ENCODE assay signal across 19 cellular contexts in genomic region chr4:177455591-177455990, GRCh38. TPM values are rescaled to one million over a fixed set of nuclear protein-coding genes. Genes with fewer than 3 reads are reported as not detected.
DNase-seq lines count a peak whose midpoint lies in the region; ATAC-seq and TF ChIP-seq lines count a peak whose summit lies in the region.
"Had no signal": no experiment of that assay in that cellular context is flagged by ENCODE, and none has a peak within 500 bp of the region (broad histone marks: within the 10 kb centered on the region; RNA-seq: fewer than 3 reads in every experiment).

No MANE protein-coding gene starts in this region.

- H3K27me3 Mint-ChIP-seq in Caco-2 (ENCODE audit: insufficient read depth, unreplicated experiment) = no peaks in the 10 kb centered on the region
- H3K27me3 Mint-ChIP-seq: activated T-helper 17 cell treated with anti-CD3 and anti-CD28 coated beads, Interleukin-2, amount 50 U/mL, for 72 hours; stimulated activated naive B cell treated with anti-CD40 and anti-IgM and Interleukin-4, amounts not matched to agents 10 μg/mL and 1 μg/mL and 100 μg/mL, for 72 hours had no signal

- POLR2A ChIA-PET in Caco-2 (lab: Charles Lee) = no interaction called here

- intact Hi-C loops in Caco-2 (cut with micrococcal nuclease; ENCODE audit: unreplicated experiment) (loop anchor here (1.0 kb wide), 1 partner anchor 13 kb away; the partner anchor contains the start of gene AGA), mucosa of descending colon (cut with DNase I, micrococcal nuclease) (no loop called here), adrenal gland (cut with DNase I) (no loop called here)

- H3K27me3 ChIP-seq in Caco-2 (replicated peaks; ENCODE audit: control insufficient read depth, insufficient read depth, low read length) (no peaks in the 10 kb centered on the region), adrenal gland (no peaks in the 10 kb centered on the region)
- H3K27me3 ChIP-seq: heart left ventricle, Peyer's patch had no signal

- no peak overlapping the region for H3K27ac ChIP-seq in adrenal gland
- H3K27ac ChIP-seq: C4-2B, heart left ventricle, Peyer's patch had no signal

- WGBS in adrenal gland, 4 donors = 64 to 77% (median 70%) methylated on average over 5 of the region's 5 CpGs

- H3K36me3 ChIP-seq in Caco-2 (ENCODE audit: control insufficient read depth, insufficient read depth, low read length) = no peaks in the 10 kb centered on the region
- no peaks in the 10 kb centered on the region for H3K36me3 ChIP-seq in mucosa of descending colon (ENCODE audit: low read depth)
- no peaks in the 10 kb centered on the region for H3K36me3 ChIP-seq in adrenal gland (replicated peaks in 1 of 2)
- H3K36me3 ChIP-seq: heart left ventricle, Peyer's patch had no signal

- no peaks in the 10 kb centered on the region for H3K9me3 Mint-ChIP-seq in Caco-2 (ENCODE audit: unreplicated experiment)
- H3K9me3 Mint-ChIP-seq: activated T-helper 17 cell treated with anti-CD3 and anti-CD28 coated beads, Interleukin-2, amount 50 U/mL, for 72 hours; nephron; stimulated activated naive B cell treated with anti-CD40 and anti-IgM and Interleukin-4, amounts not matched to agents 10 μg/mL and 1 μg/mL and 100 μg/mL, for 72 hours; T-helper 1 cell treated with Interleukin-12 subunit alpha and Interleukin-12 subunit beta and Interleukin-4 antibody, amounts not matched to agents 30 μg/mL and 1 μg/mL, for 36 hours had no signal

- peak; percentile 99 for ATAC-seq in mucosa of descending colon
- ATAC-seq in HG03457 (IDR thresholded peaks at IDR 0.05; ENCODE audit: unreplicated experiment) = no peak
- ATAC-seq: activated T-helper 17 cell treated with anti-CD3 and anti-CD28 coated beads, Interleukin-2, amount 50 U/mL, for 72 hours; heart left ventricle; left ventricle myocardium superior; right cardiac atrium; stimulated activated naive B cell treated with anti-CD40 and anti-IgM and Interleukin-4, amounts not matched to agents 10 μg/mL and 1 μg/mL and 100 μg/mL, for 72 hours had no signal

- no peak overlapping the region for H3K27ac Mint-ChIP-seq in Caco-2 (ENCODE audit: unreplicated experiment)
- H3K27ac Mint-ChIP-seq: activated T-helper 17 cell treated with anti-CD3 and anti-CD28 coated beads, Interleukin-2, amount 50 U/mL, for 72 hours; nephron; stimulated activated naive B cell treated with anti-CD40 and anti-IgM and Interleukin-4, amounts not matched to agents 10 μg/mL and 1 μg/mL and 100 μg/mL, for 72 hours; T-helper 1 cell treated with Interleukin-12 subunit alpha and Interleukin-12 subunit beta and Interleukin-4 antibody, amounts not matched to agents 30 μg/mL and 1 μg/mL, for 36 hours had no signal

- no peaks in the 10 kb centered on the region for H3K9me3 ChIP-seq in Caco-2
- H3K9me3 ChIP-seq in mucosa of descending colon = no peaks in the 10 kb centered on the region
- no peaks in the 10 kb centered on the region for H3K9me3 ChIP-seq in adrenal gland (replicated peaks in 1 of 3)
- H3K9me3 ChIP-seq: heart left ventricle, Peyer's patch had no signal

- no TSS peak for BruUV-seq in Caco-2 (replicated peaks; lab: Mats Ljungman, UMichigan)

- TF ChIP-seq CTCF in Caco-2 (IDR thresholded peaks at IDR 0.05; ENCODE audit: insufficient read depth in 1 of 2, low read depth in 1 of 2, low read length in 1 of 2, severe bottlenecking in 1 of 2, unreplicated experiment in 1 of 2) = no peak
- TF ChIP-seq CTCF in mucosa of descending colon (IDR thresholded peaks at IDR 0.05) = no peak
- TF ChIP-seq CTCF in adrenal gland (IDR thresholded peaks at IDR 0.05) = no peak

- H3K4me1 ChIP-seq in Caco-2 (peaks cover 9% of the 10 kb centered on the region; the same call in 1 of the 2 replicates), mucosa of descending colon (ENCODE audit: low read depth) (peaks cover 11% of the 10 kb centered on the region), adrenal gland (replicated peaks in 1 of 2) (no peaks in the 10 kb centered on the region)
- H3K4me1 ChIP-seq: Peyer's patch had no signal

- H3K4me1 Mint-ChIP-seq in Caco-2 (ENCODE audit: low read depth, unreplicated experiment) = no peaks in the 10 kb centered on the region
- H3K4me1 Mint-ChIP-seq: activated T-helper 17 cell treated with anti-CD3 and anti-CD28 coated beads, Interleukin-2, amount 50 U/mL, for 72 hours; stimulated activated naive B cell treated with anti-CD40 and anti-IgM and Interleukin-4, amounts not matched to agents 10 μg/mL and 1 μg/mL and 100 μg/mL, for 72 hours had no signal

- TF ChIP-seq POLR2A in adrenal gland (IDR thresholded peaks at IDR 0.05) = no peak

- DNase-seq in Caco-2 = peak; percentile 19 to 47
- DNase-seq in LoVo (ENCODE audit: low spot score) = peak; percentile 60
- peak; percentile 30 for DNase-seq in astrocyte of the hippocampus (ENCODE audit: low read depth, low spot score)
- DNase-seq in mucosa of descending colon = peak in 1 of 3 donors; percentile 92
- no peak for DNase-seq in adrenal gland
- DNase-seq in activated naive CD4-positive, alpha-beta T cell treated with anti-CD3 and anti-CD28 coated beads, Interleukin-2, amount 50 U/mL, for 16 hours = no peak
- no peak for DNase-seq in MV-4-11 (lab: John Stamatoyannopoulos, UW)
- DNase-seq: caudate nucleus; heart left ventricle; left ventricle myocardium superior; NCI-H446 treated with DMSO at 0.1 percent for 48 hours; right cardiac atrium; stimulated activated naive B cell treated with anti-CD40 and anti-IgM and Interleukin-4, amounts not matched to agents 10 μg/mL and 1 μg/mL and 100 μg/mL, for 72 hours had no signal

- CTCF ChIA-PET in Caco-2 (lab: Charles Lee) = no interaction called here

- H3K4me3 ChIP-seq in Caco-2 (ENCODE audit: low read depth, low read length) (no peak overlapping the region), mucosa of descending colon (no peak overlapping the region), adrenal gland (no peak overlapping the region)
- H3K4me3 ChIP-seq: heart left ventricle, Peyer's patch had no signal

- no peak overlapping the region for H3K4me3 Mint-ChIP-seq in Caco-2 (ENCODE audit: unreplicated experiment)
- H3K4me3 Mint-ChIP-seq: activated T-helper 17 cell treated with anti-CD3 and anti-CD28 coated beads, Interleukin-2, amount 50 U/mL, for 72 hours; nephron; stimulated activated naive B cell treated with anti-CD40 and anti-IgM and Interleukin-4, amounts not matched to agents 10 μg/mL and 1 μg/mL and 100 μg/mL, for 72 hours; T-helper 1 cell treated with Interleukin-12 subunit alpha and Interleukin-12 subunit beta and Interleukin-4 antibody, amounts not matched to agents 30 μg/mL and 1 μg/mL, for 36 hours had no signal

- no peaks in the 10 kb centered on the region for H3K36me3 Mint-ChIP-seq in Caco-2 (ENCODE audit: insufficient read depth, unreplicated experiment)

RNA-seq across cellular contexts. Expression of gene AGA, which starts 13.4 kb away (rescaled TPM):
- total RNA-seq in Caco-2 (2022) (25.2 and 35.4 TPM in 2 replicates), mucosa of descending colon (10 to 100 TPM; 13.7 to 20.5 (median 16.4) TPM), adrenal gland (10 to 100 TPM; 12.9 to 66.9 (median 28.4) TPM)
- polyA plus RNA-seq in adrenal gland = 10 to 100 TPM in 2 of 3 donors, 1 to 10 TPM in 1; 8.8 to 51.4 (median 11.8) TPM

Comparison
In these comparisons a context has a peak if more than half of its experiments do, and no peak if none do; other contexts are left out.
1. DNase-seq: peak in Caco-2 (2 of 2), LoVo (single experiment) and astrocyte of the hippocampus (single experiment); none in adrenal gland (0 of 7), activated naive CD4-positive, alpha-beta T cell treated with anti-CD3 and anti-CD28 coated beads, Interleukin-2, amount 50 U/mL, for 16 hours (single experiment) and MV-4-11 (single experiment).